8 cellular contexts compared by ENCODE assay signal in genomic region chr17:76688165-76688622, GRCh38. TPM values are rescaled to one million over a fixed set of nuclear protein-coding genes. Genes with fewer than 3 reads are reported as not detected.
DNase-seq lines count a peak whose midpoint lies in the region; ATAC-seq and TF ChIP-seq lines count a peak whose summit lies in the region.
"Had no signal": no experiment of that assay in that cellular context is flagged by ENCODE, and none has a peak within 500 bp of the region (broad histone marks: within the 10 kb centered on the region; RNA-seq: fewer than 3 reads in every experiment).

No MANE protein-coding gene starts in this region.

- no peak for TF ChIP-seq CTCF in HFFc6 (IDR thresholded peaks at IDR 0.05)
- TF ChIP-seq CTCF in fibroblast of pulmonary artery (IDR thresholded peaks at IDR 0.05; ENCODE audit: low read length, missing control alignments) = peak; percentile 2

- H3K4me3 Mint-ChIP-seq in HFFc6 = peak overlapping the region; percentile 72; the same call in 1 of the 2 replicates
- H3K4me3 Mint-ChIP-seq: activated naive CD4-positive, alpha-beta T cell treated with anti-CD3 and anti-CD28 coated beads, Interleukin-2, amount 10 ng/mL, durations not matched to agents 7 days and 5 days had no signal

- peaks cover 10% of the 10 kb centered on the region for H3K36me3 Mint-ChIP-seq in HFFc6 (ENCODE audit: low read depth)
- H3K36me3 Mint-ChIP-seq: activated naive CD4-positive, alpha-beta T cell treated with anti-CD3 and anti-CD28 coated beads, Interleukin-2, amount 10 ng/mL, durations not matched to agents 7 days and 5 days had no signal

- ATAC-seq in sciatic nerve = peak; percentile 32
- no peak for ATAC-seq in HG03439 (IDR thresholded peaks at IDR 0.05; ENCODE audit: unreplicated experiment)
- no peak for ATAC-seq in HG02642 (IDR thresholded peaks at IDR 0.05; ENCODE audit: poor library complexity, unreplicated experiment)

- no peaks in the 10 kb centered on the region; the same call in none of the 2 replicates for H3K27me3 Mint-ChIP-seq in HFFc6 (ENCODE audit: insufficient read depth)

- no peak for DNase-seq in HFFc6
- DNase-seq in fibroblast of pulmonary artery (ENCODE audit: low read depth) = no peak
- DNase-seq in sciatic nerve (ENCODE audit: low spot score) = no peak
- DNase-seq in T-helper 2 cell = no peak
- DNase-seq: activated naive CD4-positive, alpha-beta T cell treated with anti-CD3 and anti-CD28 coated beads, Interleukin-2, amount 10 ng/mL, durations not matched to agents 7 days and 5 days; small intestine had no signal

- intact Hi-C loops in sciatic nerve (cut with DNase I) = no loop called here

- H3K27ac Mint-ChIP-seq in HFFc6 = peak overlapping the region; percentile 83
- H3K27ac Mint-ChIP-seq: activated naive CD4-positive, alpha-beta T cell treated with anti-CD3 and anti-CD28 coated beads, Interleukin-2, amount 10 ng/mL, durations not matched to agents 7 days and 5 days had no signal

- H3K4me3 ChIP-seq in fibroblast of pulmonary artery (replicated peaks; ENCODE audit: low read depth, low read length) = no peak overlapping the region

- peaks cover 22% of the 10 kb centered on the region for H3K4me1 Mint-ChIP-seq in HFFc6 (ENCODE audit: low read depth)
- H3K4me1 Mint-ChIP-seq: activated naive CD4-positive, alpha-beta T cell treated with anti-CD3 and anti-CD28 coated beads, Interleukin-2, amount 10 ng/mL, durations not matched to agents 7 days and 5 days had no signal

- H3K9me3 Mint-ChIP-seq in HFFc6 = no peaks in the 10 kb centered on the region
- H3K9me3 Mint-ChIP-seq: activated naive CD4-positive, alpha-beta T cell treated with anti-CD3 and anti-CD28 coated beads, Interleukin-2, amount 10 ng/mL, durations not matched to agents 7 days and 5 days had no signal

RNA-seq across cellular contexts. Expression of gene MXRA7, which starts 22.6 kb away (rescaled TPM):
- 100 to 1,000 TPM; 180 to 259 (median 192) TPM for total RNA-seq in HFFc6 (2021; fragmentation: NEBNext Ultra II Directional; extraction: Animal tissue kit (Norgen Biotek cat#: 25700))
- total RNA-seq in sciatic nerve = 185 TPM

RNA-seq across cellular contexts. Expression of gene JMJD6, which starts 38.2 kb away (rescaled TPM):
- 10 to 100 TPM; 32.9 to 44.3 (median 37.3) TPM for total RNA-seq in HFFc6 (2021; fragmentation: NEBNext Ultra II Directional; extraction: Animal tissue kit (Norgen Biotek cat#: 25700))
- 37.2 TPM for total RNA-seq in sciatic nerve

RNA-seq across cellular contexts. Expression of gene METTL23, which starts 38.4 kb away (rescaled TPM):
- total RNA-seq in HFFc6 (2021; fragmentation: NEBNext Ultra II Directional; extraction: Animal tissue kit (Norgen Biotek cat#: 25700)) = 10 to 100 TPM; 30.1 to 32.8 (median 31.1) TPM
- total RNA-seq in sciatic nerve = 29.1 TPM

RNA-seq across cellular contexts. Expression of gene ST6GALNAC1, which starts 44.6 kb away (rescaled TPM):
- not detected for total RNA-seq in HFFc6 (2021; fragmentation: NEBNext Ultra II Directional; extraction: Animal tissue kit (Norgen Biotek cat#: 25700))
- total RNA-seq in sciatic nerve = 1.8 TPM

RNA-seq across cellular contexts. Expression of gene SRSF2, which starts 48.9 kb away (rescaled TPM):
- 100 to 1,000 TPM; 179 to 220 (median 215) TPM for total RNA-seq in HFFc6 (2021; fragmentation: NEBNext Ultra II Directional; extraction: Animal tissue kit (Norgen Biotek cat#: 25700))
- 154 TPM for total RNA-seq in sciatic nerve
